Comparison of ENCODE assay signal across 12 cellular contexts in the genomic region with DNA sequence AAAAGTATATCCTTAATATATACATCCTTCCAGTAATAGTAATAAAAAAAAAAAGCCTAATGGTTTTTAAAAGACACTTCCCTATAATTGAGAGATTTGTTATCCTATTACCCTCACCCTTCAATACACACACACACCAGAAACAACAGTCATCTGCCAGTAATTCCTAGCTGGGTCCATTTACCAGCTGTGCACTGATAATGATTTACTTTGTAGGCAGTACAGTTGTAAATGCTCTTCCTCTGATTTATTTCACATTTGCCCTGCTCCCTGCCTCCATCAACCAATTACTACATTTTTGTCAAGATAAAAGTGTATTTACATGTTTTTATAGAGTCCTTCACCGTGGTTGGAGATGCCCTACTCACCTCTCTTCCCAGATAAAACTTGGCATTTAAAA. TPM values are rescaled to one million over a fixed set of nuclear protein-coding genes. Genes with fewer than 3 reads are reported as not detected.
DNase-seq lines count a peak whose midpoint lies in the region; ATAC-seq, FAIRE-seq and TF ChIP-seq lines count a peak whose summit lies in the region.
"Had no signal": no experiment of that assay in that cellular context is flagged by ENCODE, and none has a peak within 500 bp of the region (broad histone marks: within the 10 kb centered on the region; RNA-seq: fewer than 3 reads in every experiment).

No MANE protein-coding gene starts in this region.

- no peak for ATAC-seq in GM23338
- ATAC-seq in pancreas: peak in 3 of 4 donors; percentile 25 to 61 (median 41)

- no peak for FAIRE-seq in pancreas (lab: Jason Lieb, UNC)

- peaks cover 40% of the 10 kb centered on the region for H3K4me1 Mint-ChIP-seq in GM23338

- no peak overlapping the region for H3K27ac Mint-ChIP-seq in GM23338
- H3K27ac Mint-ChIP-seq: activated T-helper 2 cell treated with anti-CD3 and anti-CD28 coated beads, Interferon-gamma antibody, Interleukin-2, Interleukin-4, amounts not matched to agents 10 μg/mL and 5 μg/mL and 100 μg/mL, durations not matched to agents 14 hours and 24 hours and 36 hours had no signal

- H4K20me1 ChIP-seq in GM23338 (replicated peaks; ENCODE audit: insufficient read depth): peaks cover 24% of the 10 kb centered on the region; the same call in 1 of the 2 replicates

- H3K4me3 ChIP-seq in GM23338 (no peak overlapping the region), fibroblast of villous mesenchyme (ENCODE audit: low read depth, low read length) (no peak overlapping the region), pancreas (no peak overlapping the region), MG63 (no peak overlapping the region)

- peaks cover 92% of the 10 kb centered on the region for H3K36me3 Mint-ChIP-seq in GM23338 (ENCODE audit: low read depth)

- H3K9me3 ChIP-seq in pancreas (no peaks in the 10 kb centered on the region), MG63 (no peaks in the 10 kb centered on the region)

- H3K4me3 Mint-ChIP-seq in GM23338: no peak overlapping the region

- no peak overlapping the region for H3K4me2 ChIP-seq in GM23338
- H3K4me2 ChIP-seq: KMS-11 had no signal

- no peaks in the 10 kb centered on the region for H3K27me3 ChIP-seq in GM23338 (ENCODE audit: insufficient read depth)
- H3K27me3 ChIP-seq in pancreas: no peaks in the 10 kb centered on the region
- H3K27me3 ChIP-seq in MG63: no peaks in the 10 kb centered on the region

- no peak overlapping the region for H2AFZ ChIP-seq in GM23338

- 0 out of 2 replicates have a peak overlapping the region, but pooled peaks have one; percentile 42 for H3K27ac ChIP-seq in GM23338 (ENCODE audit: low read depth)
- H3K27ac ChIP-seq in pancreas: peak overlapping the region in 1 of 4 donors; percentile 1
- H3K27ac ChIP-seq: KMS-11 had no signal

- H3K27me3 Mint-ChIP-seq in GM23338 (ENCODE audit: insufficient read depth, low read depth, poor library complexity): peaks cover 14% of the 10 kb centered on the region

- TF ChIP-seq CTCF in GM23338 (conservative IDR thresholded peaks at IDR 0.05; ENCODE audit: low read depth in 2 of 2) (no peak), fibroblast of villous mesenchyme (IDR thresholded peaks at IDR 0.05; ENCODE audit: insufficient read depth, low read depth, low read length) (no peak), pancreas (IDR thresholded peaks at IDR 0.05) (no peak)

- WGBS in pancreas, 2 donors: 12 to 13% methylated on average over 1 of the region's 1 CpG

- H3K9me3 Mint-ChIP-seq in GM23338: no peaks in the 10 kb centered on the region
- H3K9me3 Mint-ChIP-seq: activated T-helper 2 cell treated with anti-CD3 and anti-CD28 coated beads, Interferon-gamma antibody, Interleukin-2, Interleukin-4, amounts not matched to agents 10 μg/mL and 5 μg/mL and 100 μg/mL, durations not matched to agents 14 hours and 24 hours and 36 hours had no signal

- peaks cover 67% of the 10 kb centered on the region for H3K79me2 ChIP-seq in GM23338 (replicated peaks; ENCODE audit: insufficient read depth)

- intact Hi-C loops in pancreas (cut with DNase I): no loop called here

- no peaks in the 10 kb centered on the region for H3K9me2 ChIP-seq in GM23338 (ENCODE audit: insufficient read depth)

- H3K4me1 ChIP-seq in GM23338 (ENCODE audit: insufficient read depth): peaks cover 21% of the 10 kb centered on the region
- peaks cover 19 to 58% (median 34%) of the 10 kb centered on the region in 3 donors for H3K4me1 ChIP-seq in pancreas

- H3F3A ChIP-seq in GM23338 (replicated peaks; ENCODE audit: low read depth): peaks cover 6% of the 10 kb centered on the region; the same call in 1 of the 2 replicates

- no peak for DNase-seq in GM23338 (ENCODE audit: low spot score)
- DNase-seq in NCI-H82 (lab: John Stamatoyannopoulos, UW): peak; percentile 85
- DNase-seq in fibroblast of villous mesenchyme (ENCODE audit: low read depth): peak; percentile 38
- no peak for DNase-seq in pancreas
- no peak for DNase-seq in central memory CD4-positive, alpha-beta T cell
- no peak for DNase-seq in inferior parietal cortex (ENCODE audit: extremely low spot score)
- DNase-seq in MG63: no peak
- DNase-seq in iPS-NIHi7 (ENCODE audit: extremely low spot score): no peak
- DNase-seq: DMS79, hippocampal formation had no signal

- H3K36me3 ChIP-seq in GM23338 (ENCODE audit: insufficient read depth) (peaks cover 51% of the 10 kb centered on the region), pancreas (peaks cover 8 to 33% (median 12%) of the 10 kb centered on the region in 3 donors), MG63 (peaks cover 65% of the 10 kb centered on the region)

TF ChIP-seq in GM23338, 12 proteins besides CTCF, POLR2A, EP300 and RAD21 (continues in another document):
- TF ChIP-seq, protein P1, sequence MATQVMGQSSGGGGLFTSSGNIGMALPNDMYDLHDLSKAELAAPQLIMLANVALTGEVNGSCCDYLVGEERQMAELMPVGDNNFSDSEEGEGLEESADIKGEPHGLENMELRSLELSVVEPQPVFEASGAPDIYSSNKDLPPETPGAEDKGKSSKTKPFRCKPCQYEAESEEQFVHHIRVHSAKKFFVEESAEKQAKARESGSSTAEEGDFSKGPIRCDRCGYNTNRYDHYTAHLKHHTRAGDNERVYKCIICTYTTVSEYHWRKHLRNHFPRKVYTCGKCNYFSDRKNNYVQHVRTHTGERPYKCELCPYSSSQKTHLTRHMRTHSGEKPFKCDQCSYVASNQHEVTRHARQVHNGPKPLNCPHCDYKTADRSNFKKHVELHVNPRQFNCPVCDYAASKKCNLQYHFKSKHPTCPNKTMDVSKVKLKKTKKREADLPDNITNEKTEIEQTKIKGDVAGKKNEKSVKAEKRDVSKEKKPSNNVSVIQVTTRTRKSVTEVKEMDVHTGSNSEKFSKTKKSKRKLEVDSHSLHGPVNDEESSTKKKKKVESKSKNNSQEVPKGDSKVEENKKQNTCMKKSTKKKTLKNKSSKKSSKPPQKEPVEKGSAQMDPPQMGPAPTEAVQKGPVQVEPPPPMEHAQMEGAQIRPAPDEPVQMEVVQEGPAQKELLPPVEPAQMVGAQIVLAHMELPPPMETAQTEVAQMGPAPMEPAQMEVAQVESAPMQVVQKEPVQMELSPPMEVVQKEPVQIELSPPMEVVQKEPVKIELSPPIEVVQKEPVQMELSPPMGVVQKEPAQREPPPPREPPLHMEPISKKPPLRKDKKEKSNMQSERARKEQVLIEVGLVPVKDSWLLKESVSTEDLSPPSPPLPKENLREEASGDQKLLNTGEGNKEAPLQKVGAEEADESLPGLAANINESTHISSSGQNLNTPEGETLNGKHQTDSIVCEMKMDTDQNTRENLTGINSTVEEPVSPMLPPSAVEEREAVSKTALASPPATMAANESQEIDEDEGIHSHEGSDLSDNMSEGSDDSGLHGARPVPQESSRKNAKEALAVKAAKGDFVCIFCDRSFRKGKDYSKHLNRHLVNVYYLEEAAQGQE (IDR thresholded peaks at IDR 0.05; ENCODE audit: unreplicated experiment): no peak
- TF ChIP-seq EZH2phosphoT487 (IDR thresholded peaks at IDR 0.05; ENCODE audit: unreplicated experiment) (no peak), NANOG (IDR thresholded peaks at IDR 0.05; ENCODE audit: borderline replicate concordance) (no peak), CREB1 (CRISPR knock-in tag; IDR thresholded peaks at IDR 0.05; ENCODE audit: low read depth) (no peak)

RNA-seq across cellular contexts. Expression of a gene that starts 12.4 kb away (rescaled TPM):
- 412 and 449 TPM in 2 replicates for total RNA-seq in GM23338 (2014; rRNA removed; shearing (Covaris generic))
- polyA plus RNA-seq in GM23338 (2016; fragmentation: Nextera tagmentation; extraction: Ambion mirVana) (913 and 929 TPM in 2 replicates), pancreas (100 to 1,000 TPM; 304 to 482 TPM)
- total RNA-seq in fibroblast of villous mesenchyme (2,255 and 2,551 TPM in 2 replicates), pancreas (100 to 1,000 TPM; 114 to 359 (median 249) TPM)
- total RNA-seq in MG63 (2014; rRNA removed; shearing (Covaris generic); ENCODE audit: low replicate concordance): 441 and 711 TPM in 2 replicates

Comparison
In these comparisons a context has a peak if more than half of its experiments do, and no peak if none do; other contexts are left out.
1. DNase-seq: peak in NCI-H82 (single experiment) and fibroblast of villous mesenchyme (single experiment); none in GM23338 (single experiment), pancreas (0 of 6), central memory CD4-positive, alpha-beta T cell (single experiment), inferior parietal cortex (single experiment), MG63 (single experiment) and iPS-NIHi7 (single experiment).